In genomic region chr13:49055021-49055420, GRCh38 we compare ENCODE assay signal across 35 cellular contexts.
"Had no signal": no experiment of that assay in that cellular context is flagged by ENCODE, and none has a peak within 500 bp of the region (broad histone marks: within the 10 kb centered on the region; RNA-seq: fewer than 3 reads in every experiment).

No MANE protein-coding gene starts in this region.

- H3K4me1 ChIP-seq: ascending aorta had no signal

- H3K36me3 ChIP-seq: ascending aorta, cardiac muscle cell had no signal

- H3K4me1 Mint-ChIP-seq: activated CD4-positive, alpha-beta memory T cell treated with anti-CD3 and anti-CD28 coated beads, Interleukin-2, amount 10 ng/mL, durations not matched to agents 7 days and 5 days; activated CD4-positive, alpha-beta T cell treated with anti-CD3 and anti-CD28 coated beads, Interleukin-2, amount 10 ng/mL, durations not matched to agents 7 days and 5 days; activated naive CD4-positive, alpha-beta T cell treated with anti-CD3 and anti-CD28 coated beads, Interleukin-2, amount 10 ng/mL, durations not matched to agents 7 days and 5 days; activated naive CD8-positive, alpha-beta T cell treated with anti-CD3 and anti-CD28 coated beads, Interleukin-2, amount 50 U/mL, for 24 hours; brain had no signal

- ATAC-seq: activated CD4-positive, alpha-beta T cell treated with anti-CD3 and anti-CD28 coated beads for 36 hours; activated CD4-positive, CD25-positive, alpha-beta regulatory T cell treated with anti-CD3 and anti-CD28 coated beads, Interleukin-2, amount 50 U/mL, for 24 hours; activated naive CD8-positive, alpha-beta T cell treated with anti-CD3 and anti-CD28 coated beads, Interleukin-2, amount 50 U/mL, for 24 hours; activated T-cell treated with anti-CD3 and anti-CD28 coated beads, Interleukin-2, amount 50 U/mL, for 4 hours; activated T-cell treated with anti-CD3 and anti-CD28 coated beads, Interleukin-2, amount 50 U/mL, for 72 hours had no signal

- H3K9me3 Mint-ChIP-seq: activated T-helper 1 cell treated with anti-CD3 and anti-CD28 coated beads, Interleukin-12 subunit alpha, Interleukin-12 subunit beta, Interleukin-2, Interleukin-4 antibody, amounts not matched to agents 30 ng/mL and 10 ng/mL and 1 ng/mL, durations not matched to agents 14 hours and 24 hours and 36 hours had no signal

- H3K4me3 Mint-ChIP-seq: activated CD4-positive, alpha-beta memory T cell treated with anti-CD3 and anti-CD28 coated beads, Interleukin-2, amount 10 ng/mL, durations not matched to agents 7 days and 5 days; activated CD4-positive, alpha-beta T cell treated with anti-CD3 and anti-CD28 coated beads for 36 hours; activated CD4-positive, alpha-beta T cell treated with anti-CD3 and anti-CD28 coated beads, Interleukin-2, amount 10 ng/mL, durations not matched to agents 7 days and 5 days; activated naive CD4-positive, alpha-beta T cell treated with anti-CD3 and anti-CD28 coated beads, Interleukin-2, amount 10 ng/mL, durations not matched to agents 7 days and 5 days; activated naive CD4-positive, alpha-beta T cell treated with anti-CD3 and anti-CD28 coated beads, Interleukin-2, amount 50 U/mL, for 24 hours; activated naive CD8-positive, alpha-beta T cell; activated naive CD8-positive, alpha-beta T cell treated with anti-CD3 and anti-CD28 coated beads, Interleukin-2, amount 10 ng/mL, durations not matched to agents 7 days and 5 days; activated naive CD8-positive, alpha-beta T cell treated with anti-CD3 and anti-CD28 coated beads, Interleukin-2, amount 50 U/mL, for 24 hours; activated T-cell treated with anti-CD3 and anti-CD28 coated beads, Interleukin-2, amount 50 U/mL, for 4 hours; activated T-cell treated with anti-CD3 and anti-CD28 coated beads, Interleukin-2, amount 50 U/mL, for 72 hours; activated T-helper 1 cell treated with anti-CD3 and anti-CD28 coated beads, Interleukin-12 subunit alpha, Interleukin-12 subunit beta, Interleukin-2, Interleukin-4 antibody, amounts not matched to agents 30 ng/mL and 10 ng/mL and 1 ng/mL, durations not matched to agents 14 hours and 24 hours and 36 hours; brain; T-helper 1 cell treated with Interleukin-12 subunit alpha and Interleukin-12 subunit beta and Interleukin-4 antibody, amounts not matched to agents 30 μg/mL and 1 μg/mL, for 36 hours; T-helper 2 cell treated with Interferon-gamma antibody and Interleukin-4, amounts not matched to agents 5 μg/mL and 100 μg/mL, for 36 hours had no signal

- H3K4me3 ChIP-seq: ascending aorta, cardiac muscle cell had no signal

- H3K27ac Mint-ChIP-seq: activated CD4-positive, alpha-beta memory T cell treated with anti-CD3 and anti-CD28 coated beads, Interleukin-2, amount 10 ng/mL, durations not matched to agents 7 days and 5 days; activated CD4-positive, alpha-beta T cell treated with anti-CD3 and anti-CD28 coated beads for 36 hours; activated CD4-positive, alpha-beta T cell treated with anti-CD3 and anti-CD28 coated beads, Interleukin-2, amount 10 ng/mL, durations not matched to agents 7 days and 5 days; activated naive CD4-positive, alpha-beta T cell treated with anti-CD3 and anti-CD28 coated beads, Interleukin-2, amount 10 ng/mL, durations not matched to agents 7 days and 5 days; activated naive CD4-positive, alpha-beta T cell treated with anti-CD3 and anti-CD28 coated beads, Interleukin-2, amount 50 U/mL, for 24 hours; activated naive CD8-positive, alpha-beta T cell; activated naive CD8-positive, alpha-beta T cell treated with anti-CD3 and anti-CD28 coated beads, Interleukin-2, amount 10 ng/mL, durations not matched to agents 7 days and 5 days; activated naive CD8-positive, alpha-beta T cell treated with anti-CD3 and anti-CD28 coated beads, Interleukin-2, amount 50 U/mL, for 24 hours; activated T-cell treated with anti-CD3 and anti-CD28 coated beads, Interleukin-2, amount 50 U/mL, for 72 hours; activated T-helper 1 cell treated with anti-CD3 and anti-CD28 coated beads, Interleukin-12 subunit alpha, Interleukin-12 subunit beta, Interleukin-2, Interleukin-4 antibody, amounts not matched to agents 30 ng/mL and 10 ng/mL and 1 ng/mL, durations not matched to agents 14 hours and 24 hours and 36 hours; activated T-helper 2 cell treated with anti-CD3 and anti-CD28 coated beads, Interferon-gamma antibody, Interleukin-2, Interleukin-4, amounts not matched to agents 10 μg/mL and 5 μg/mL and 100 μg/mL, durations not matched to agents 14 hours and 24 hours and 36 hours; brain; T-helper 1 cell treated with Interleukin-12 subunit alpha and Interleukin-12 subunit beta and Interleukin-4 antibody, amounts not matched to agents 30 μg/mL and 1 μg/mL, for 36 hours; T-helper 2 cell treated with Interferon-gamma antibody and Interleukin-4, amounts not matched to agents 5 μg/mL and 100 μg/mL, for 36 hours had no signal

- DNase-seq: activated CD4-positive, alpha-beta memory T cell treated with anti-CD3 and anti-CD28 coated beads, Interleukin-2, amount 10 ng/mL, durations not matched to agents 7 days and 5 days; activated CD4-positive, alpha-beta T cell treated with anti-CD3 and anti-CD28 coated beads for 1 hour; activated CD4-positive, alpha-beta T cell treated with anti-CD3 and anti-CD28 coated beads for 36 hours; activated CD4-positive, alpha-beta T cell treated with anti-CD3 and anti-CD28 coated beads for 48 hours; activated CD4-positive, alpha-beta T cell treated with anti-CD3 and anti-CD28 coated beads, Interleukin-2, amount 10 ng/mL, durations not matched to agents 7 days and 5 days; activated CD4-positive, alpha-beta T cell treated with anti-CD3 and anti-CD28 coated beads, Interleukin-2, amount 50 U/mL, for 48 hours; activated CD4-positive, CD25-positive, alpha-beta regulatory T cell; activated CD8-positive, alpha-beta memory T cell treated with anti-CD3 and anti-CD28 coated beads, Interleukin-2, amount 50 U/mL, for 4 hours; activated effector memory CD4-positive, alpha-beta T cell treated with Interleukin-2 at 50 U/mL for 16 hours; activated gamma-delta T cell; activated naive CD4-positive, alpha-beta T cell treated with anti-CD3 and anti-CD28 coated beads, Interleukin-2, amount 10 ng/mL, durations not matched to agents 7 days and 5 days; activated naive CD4-positive, alpha-beta T cell treated with Interleukin-2 at 50 U/mL for 16 hours; activated naive CD8-positive, alpha-beta T cell treated with anti-CD3 and anti-CD28 coated beads, Interleukin-2, amount 10 ng/mL, durations not matched to agents 7 days and 5 days; activated naive CD8-positive, alpha-beta T cell treated with anti-CD3 and anti-CD28 coated beads, Interleukin-2, amount 50 U/mL, for 24 hours; activated T-cell treated with anti-CD3 and anti-CD28 coated beads for 4 hours; activated T-cell treated with anti-CD3 and anti-CD28 coated beads, Interleukin-2, amount 50 U/mL, for 1 hour; activated T-cell treated with anti-CD3 and anti-CD28 coated beads, Interleukin-2, amount 50 U/mL, for 4 hours; activated T-cell treated with anti-CD3 and anti-CD28 coated beads, Interleukin-2, amount 50 U/mL, for 72 hours; amygdala; anterior cingulate cortex; caudate nucleus; T-helper 1 cell; T-helper 2 cell; T-helper 9 cell had no signal

- H3K27me3 Mint-ChIP-seq: activated CD4-positive, alpha-beta memory T cell treated with anti-CD3 and anti-CD28 coated beads, Interleukin-2, amount 10 ng/mL, durations not matched to agents 7 days and 5 days; activated CD4-positive, alpha-beta T cell treated with anti-CD3 and anti-CD28 coated beads for 36 hours; activated CD4-positive, alpha-beta T cell treated with anti-CD3 and anti-CD28 coated beads, Interleukin-2, amount 10 ng/mL, durations not matched to agents 7 days and 5 days; activated naive CD4-positive, alpha-beta T cell treated with anti-CD3 and anti-CD28 coated beads, Interleukin-2, amount 10 ng/mL, durations not matched to agents 7 days and 5 days; activated naive CD4-positive, alpha-beta T cell treated with anti-CD3 and anti-CD28 coated beads, Interleukin-2, amount 50 U/mL, for 24 hours; activated naive CD8-positive, alpha-beta T cell; activated naive CD8-positive, alpha-beta T cell treated with anti-CD3 and anti-CD28 coated beads, Interleukin-2, amount 10 ng/mL, durations not matched to agents 7 days and 5 days; activated naive CD8-positive, alpha-beta T cell treated with anti-CD3 and anti-CD28 coated beads, Interleukin-2, amount 50 U/mL, for 24 hours; brain had no signal

- H3K9me3 ChIP-seq: ascending aorta had no signal

- H3K27ac ChIP-seq: ascending aorta, cardiac muscle cell, VCaP had no signal

- H3K27me3 ChIP-seq: ascending aorta, cardiac muscle cell had no signal
